21 cellular contexts compared by ENCODE assay signal in the genomic region with DNA sequence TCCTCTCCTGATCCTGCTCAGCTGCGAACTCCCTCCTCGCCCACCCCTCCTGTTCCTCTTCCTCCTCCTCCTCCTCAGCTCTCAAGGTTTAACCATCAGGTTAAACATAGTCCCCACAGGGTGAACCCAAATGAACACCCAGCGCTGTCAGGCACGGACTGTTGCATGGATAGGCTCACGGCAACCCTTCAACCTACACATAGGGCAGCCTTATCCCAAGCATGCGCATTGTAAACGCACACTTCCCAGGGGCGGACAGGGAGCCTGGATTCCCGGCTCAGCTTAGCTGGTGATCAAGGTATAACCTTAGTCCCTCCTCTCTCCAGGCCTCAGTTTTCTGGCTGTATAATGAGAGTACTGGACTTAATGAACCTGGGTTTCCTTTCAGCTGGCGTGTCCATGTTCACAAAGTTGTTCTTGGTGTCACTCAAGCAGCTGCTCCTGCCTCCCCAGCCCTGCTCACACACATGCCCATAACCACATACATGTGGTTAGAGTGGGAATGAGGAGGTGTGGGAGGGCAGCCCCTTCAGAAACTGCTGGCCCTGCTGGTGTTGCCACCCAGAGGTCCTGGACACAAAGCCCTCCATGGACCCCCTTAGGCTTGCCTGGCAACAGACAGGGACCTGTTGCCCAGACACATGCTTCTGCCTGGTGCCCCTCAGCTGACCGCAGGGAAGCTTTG. TPM values are rescaled to one million over a fixed set of nuclear protein-coding genes. Genes with fewer than 3 reads are reported as not detected.
DNase-seq lines count a peak whose midpoint lies in the region; ATAC-seq, FAIRE-seq and TF ChIP-seq lines count a peak whose summit lies in the region.
"Had no signal": no experiment of that assay in that cellular context is flagged by ENCODE, and none has a peak within 500 bp of the region (broad histone marks: within the 10 kb centered on the region; RNA-seq: fewer than 3 reads in every experiment).

No MANE protein-coding gene starts in this region.

- no peak overlapping the region; the same call in 1 of the 2 replicates for H2BK5ac ChIP-seq in H1 (ENCODE audit: low read depth, low read length)

- H2AFZ ChIP-seq in H1 (ENCODE audit: low read length), result no peak overlapping the region
- H2AFZ ChIP-seq in osteoblast (ENCODE audit: low read length), result no peak overlapping the region

- 0 out of 2 replicates have a peak, but pooled peaks cover 2% of the 10 kb centered on the region for H3K23me2 ChIP-seq in H1 (ENCODE audit: low read depth, low read length)

- no peak overlapping the region for H4K8ac ChIP-seq in H1 (ENCODE audit: extremely low read depth, insufficient read depth, low read length)

- H3K4me1 ChIP-seq in right atrium auricular region (no peaks in the 10 kb centered on the region), HEK293 (ENCODE audit: control insufficient read depth, insufficient read depth, low read length) (no peaks in the 10 kb centered on the region), H1 (replicated peaks in 1 of 4; ENCODE audit: control insufficient read depth in 3 of 4, insufficient read depth in 4 of 4, low read length in 3 of 4) (no peaks in the 10 kb centered on the region), osteoblast (ENCODE audit: insufficient read depth, low read length) (no peaks in the 10 kb centered on the region), Caco-2 (no peaks in the 10 kb centered on the region)
- H3K4me1 ChIP-seq: A549 had no signal

- no peak for TF ChIP-seq POLR2A in H1 (IDR thresholded peaks at IDR 0.05; ENCODE audit: control extremely low read depth in 1 of 2, low read depth in 2 of 2, low read length in 2 of 2)

- no peaks in the 10 kb centered on the region for H4K20me1 ChIP-seq in H1 (replicated peaks in 1 of 2; ENCODE audit: control insufficient read depth in 1 of 2, insufficient read depth in 2 of 2, low read length in 2 of 2)
- H4K20me1 ChIP-seq in osteoblast (ENCODE audit: insufficient read depth, low read length), result no peaks in the 10 kb centered on the region

- H2BK15ac ChIP-seq in H1 (ENCODE audit: low read length), result no peak overlapping the region

- H3K9me3 Mint-ChIP-seq in Caco-2 (ENCODE audit: unreplicated experiment), result no peaks in the 10 kb centered on the region
- H3K9me3 Mint-ChIP-seq: CD4-positive, CD25-positive, alpha-beta regulatory T cell; CD8-positive, alpha-beta memory T cell; GM23338; H9 had no signal

- H3K23ac ChIP-seq in H1 (ENCODE audit: insufficient read length), result no peak overlapping the region

- no peak overlapping the region for H3K9ac ChIP-seq in H1 (replicated peaks in 1 of 4; ENCODE audit: extremely low read depth in 1 of 4, low read depth in 3 of 4, low read length in 3 of 4)

- H2BK12ac ChIP-seq in H1 (ENCODE audit: low read depth, low read length), result no peak overlapping the region

- no peaks in the 10 kb centered on the region for H3K36me3 Mint-ChIP-seq in Caco-2 (ENCODE audit: insufficient read depth, unreplicated experiment)
- H3K36me3 Mint-ChIP-seq: CD4-positive, CD25-positive, alpha-beta regulatory T cell; CD8-positive, alpha-beta memory T cell had no signal

- H4K5ac ChIP-seq in H1 (ENCODE audit: insufficient read length, low read depth, low read length), result no peak overlapping the region

- H2BK120ac ChIP-seq in H1 (replicated peaks; ENCODE audit: low read depth, low read length), result no peak overlapping the region

- H3K9me3 ChIP-seq in right atrium auricular region, result no peaks in the 10 kb centered on the region
- no peaks in the 10 kb centered on the region for H3K9me3 ChIP-seq in HEK293 (ENCODE audit: control insufficient read depth, insufficient read depth, low read depth, low read length)
- no peaks in the 10 kb centered on the region for H3K9me3 ChIP-seq in H1 (ENCODE audit: insufficient read depth in 2 of 2, low read depth in 1 of 2, low read length in 1 of 2)
- H3K9me3 ChIP-seq in osteoblast (ENCODE audit: low read depth, low read length), result no peaks in the 10 kb centered on the region
- H3K9me3 ChIP-seq in Caco-2, result no peaks in the 10 kb centered on the region
- H3K9me3 ChIP-seq: A549 had no signal

- no peaks in the 10 kb centered on the region for H3K36me3 ChIP-seq in right atrium auricular region
- H3K36me3 ChIP-seq in HEK293 (ENCODE audit: control insufficient read depth in 2 of 2, insufficient read depth in 1 of 2, low read length in 2 of 2), result no peaks in the 10 kb centered on the region
- no peaks in the 10 kb centered on the region for H3K36me3 ChIP-seq in H1 (ENCODE audit: control insufficient read depth in 2 of 4, insufficient read depth in 4 of 4, low read length in 3 of 4)
- no peaks in the 10 kb centered on the region for H3K36me3 ChIP-seq in osteoblast (ENCODE audit: insufficient read depth, low read length)
- no peaks in the 10 kb centered on the region for H3K36me3 ChIP-seq in Caco-2 (ENCODE audit: control insufficient read depth, insufficient read depth, low read length)

- H3K4ac ChIP-seq in H1 (replicated peaks; ENCODE audit: insufficient read length, low read depth, low read length), result no peak overlapping the region

- H3K79me1 ChIP-seq in H1 (ENCODE audit: low read depth, low read length), result no peaks in the 10 kb centered on the region

- H3K56ac ChIP-seq in H1 (replicated peaks; ENCODE audit: insufficient read length, low read depth, low read length), result no peak overlapping the region

- intact Hi-C loops in Right ventricle myocardium inferior (cut with DNase I) (no loop called here), Caco-2 (cut with micrococcal nuclease; ENCODE audit: unreplicated experiment) (no loop called here)

- no peaks in the 10 kb centered on the region for H3K4me1 Mint-ChIP-seq in Caco-2 (ENCODE audit: low read depth, unreplicated experiment)
- H3K4me1 Mint-ChIP-seq: GM23338 had no signal

- H3K79me2 ChIP-seq in H1 (ENCODE audit: control insufficient read depth in 1 of 2, insufficient read depth in 2 of 2, low read length in 2 of 2), result no peaks in the 10 kb centered on the region
- no peaks in the 10 kb centered on the region for H3K79me2 ChIP-seq in osteoblast (ENCODE audit: insufficient read depth, low read length)

- TF ChIP-seq CTCF in right atrium auricular region (IDR thresholded peaks at IDR 0.05) (no peak), HEK293 (tag by site-specific recombination; IDR thresholded peaks at IDR 0.05) (no peak), H1 (IDR thresholded peaks at IDR 0.05; ENCODE audit: control extremely low read depth in 1 of 3, insufficient read depth in 1 of 3, low read depth in 1 of 3, low read length in 3 of 3) (no peak), osteoblast (IDR thresholded peaks at IDR 0.05; ENCODE audit: extremely low read depth, low read depth, low read length) (no peak), Caco-2 (IDR thresholded peaks at IDR 0.05; ENCODE audit: insufficient read depth in 1 of 2, low read depth in 1 of 2, low read length in 1 of 2, severe bottlenecking in 1 of 2, unreplicated experiment in 1 of 2) (no peak)

- no peak for TF ChIP-seq RAD21 in H1 (IDR thresholded peaks at IDR 0.05 in 1 of 2, conservative IDR thresholded peaks at IDR 0.05 in 1 of 2; ENCODE audit: low read depth in 2 of 2, low read length in 2 of 2)

- no peak for FAIRE-seq in H1 (lab: Jason Lieb, UNC)
- FAIRE-seq in HTR-8/SVneo (lab: Jason Lieb, UNC), result no peak
- FAIRE-seq: A549, D721Med, G401.6 had no signal

- no peak for ATAC-seq in Right ventricle myocardium inferior
- ATAC-seq in stimulated activated naive CD8-positive, alpha-beta T cell treated with anti-CD3 and anti-CD28 coated beads, Interleukin-15, Interleukin-2, amounts not matched to agents 100 U/mL and 50 U/mL, for 24 hours, result no peak
- ATAC-seq: A549, GM23338 had no signal

- H4K91ac ChIP-seq in H1 (replicated peaks; ENCODE audit: insufficient read length, low read length), result no peak overlapping the region

- no peak overlapping the region for H2BK20ac ChIP-seq in H1 (ENCODE audit: low read length)

- no peak overlapping the region for H3K4me2 ChIP-seq in H1 (ENCODE audit: insufficient read depth in 1 of 2, low read depth in 2 of 2, low read length in 2 of 2)
- no peak overlapping the region for H3K4me2 ChIP-seq in osteoblast (ENCODE audit: insufficient read depth, low read length)
- H3K4me2 ChIP-seq: A549, GM23338 had no signal

- H2AK5ac ChIP-seq in H1 (ENCODE audit: low read depth, low read length), result peak overlapping the region; percentile 20; the same call in 1 of the 2 replicates

- H3K4me3 Mint-ChIP-seq in Caco-2 (ENCODE audit: unreplicated experiment), result no peak overlapping the region
- H3K4me3 Mint-ChIP-seq: CD4-positive, CD25-positive, alpha-beta regulatory T cell; CD8-positive, alpha-beta memory T cell; GM23338; H9 had no signal

- BruUV-seq in Caco-2 (replicated peaks; lab: Mats Ljungman, UMichigan), result no TSS peak

- peaks cover 3% of the 10 kb centered on the region for H3K27me3 Mint-ChIP-seq in Caco-2 (ENCODE audit: insufficient read depth, unreplicated experiment)

- no peak overlapping the region for H3K27ac Mint-ChIP-seq in Caco-2 (ENCODE audit: unreplicated experiment)
- H3K27ac Mint-ChIP-seq: CD4-positive, CD25-positive, alpha-beta regulatory T cell; GM23338 had no signal

- CTCF ChIA-PET in HEK293 (lab: Yijun Ruan, JAX) (interaction anchor here (0.5 to 1.8 kb wide), 4 partner anchors 9 to 242 kb away, joined by 3 to 11 read pairs (median 4); no protein-coding TSS in a partner anchor), H1 (lab: Charles Lee; ENCODE audit: partially characterized antibody) (interaction anchor here (0.7 to 3.8 kb wide), 6 partner anchors 9 to 228 kb away, joined by 3 to 26 read pairs (median 4); no protein-coding TSS in a partner anchor), Caco-2 (lab: Charles Lee) (interaction anchor here (0.5 kb wide), 1 partner anchor 391 kb away, joined by 3 read pairs; no protein-coding TSS in a partner anchor)

- no peak overlapping the region for H3K4me3 ChIP-seq in right atrium auricular region
- no peak overlapping the region for H3K4me3 ChIP-seq in HEK293 (ENCODE audit: low read depth, low read length)
- no peak overlapping the region for H3K4me3 ChIP-seq in H1 (ENCODE audit: extremely low read depth in 1 of 4, insufficient read depth in 2 of 4, low read depth in 3 of 4, low read length in 4 of 4)
- H3K4me3 ChIP-seq in osteoblast (ENCODE audit: insufficient read depth, low read length), result no peak overlapping the region
- no peak overlapping the region for H3K4me3 ChIP-seq in Caco-2 (ENCODE audit: low read depth, low read length)
- H3K4me3 ChIP-seq: A549, GM23338 had no signal

- POLR2A ChIA-PET in HEK293 (lab: Yijun Ruan, JAX), result interaction anchor here (0.7 kb wide), 1 partner anchor 21 kb away, joined by 6 read pairs; a partner anchor contains a TSS
- POLR2A ChIA-PET in H1 (lab: Charles Lee; ENCODE audit: partially characterized antibody), result interaction anchor here (1.0 to 1.2 kb wide), 2 partner anchors 76 to 85 kb away, joined by 3 read pairs; no protein-coding TSS in a partner anchor
- POLR2A ChIA-PET in Caco-2 (lab: Charles Lee), result no interaction called here

- no peak overlapping the region for H3K27ac ChIP-seq in right atrium auricular region
- H3K27ac ChIP-seq in HEK293 (ENCODE audit: extremely low read depth, low read depth, low read length), result no peak overlapping the region
- no peak overlapping the region for H3K27ac ChIP-seq in H1 (ENCODE audit: low read depth, low read length)
- H3K27ac ChIP-seq in osteoblast (ENCODE audit: low read depth, low read length), result no peak overlapping the region
- H3K27ac ChIP-seq: 22Rv1, A549 had no signal

- DNase-seq in Right ventricle myocardium inferior (ENCODE audit: missing footprints) (peak; percentile 50), right atrium auricular region (ENCODE audit: low spot score) (no peak), H1 (ENCODE audit: low read depth in 1 of 2, low spot score in 2 of 2) (no peak), osteoblast (ENCODE audit: insufficient read length, low spot score, missing footprints) (peak; percentile 45), HTR-8/SVneo (ENCODE audit: insufficient read length, low spot score) (no peak), Caco-2 (no peak)
- no peak for DNase-seq in stimulated activated naive CD8-positive, alpha-beta T cell treated with anti-CD3 and anti-CD28 coated beads, Interleukin-15, Interleukin-2, amounts not matched to agents 100 U/mL and 50 U/mL, for 24 hours
- DNase-seq: C1 segment of cervical spinal cord; CD4-positive, CD25-positive, alpha-beta regulatory T cell; CD8-positive, alpha-beta memory T cell; COR-L47; H9; IMR-90; KBM-7 had no signal

- no peak for TF ChIP-seq EP300 in H1 (IDR thresholded peaks at IDR 0.05; ENCODE audit: borderline replicate concordance in 1 of 2, low read depth in 2 of 2, low read length in 2 of 2)

- H3K14ac ChIP-seq in H1 (ENCODE audit: insufficient read length), result no peak overlapping the region

- 88% methylated on average over 9 of the region's 11 CpGs; no CpG with 5 or more reads in 1 of the 2 experiments for WGBS in H1 (ENCODE audit: extremely low coverage in 1 of 2, insufficient coverage in 1 of 2, insufficient read length in 1 of 2, insufficient replicate concordance in 2 of 2, low coverage in 1 of 2, low lambda C conversion rate in 2 of 2, missing lambda C conversion rate in 1 of 2), 2 experiments

- H3K18ac ChIP-seq in H1 (ENCODE audit: extremely low read depth, low read length), result no peak overlapping the region

- H3K27me3 ChIP-seq in right atrium auricular region, result no peaks in the 10 kb centered on the region
- H3K27me3 ChIP-seq in H1 (replicated peaks in 1 of 4; ENCODE audit: control insufficient read depth in 3 of 4, extremely low read depth in 1 of 4, insufficient read depth in 3 of 4, low read length in 3 of 4), result no peaks in the 10 kb centered on the region; a peak in 2 of 7 replicates
- H3K27me3 ChIP-seq in osteoblast (ENCODE audit: insufficient read depth, low read length), result no peaks in the 10 kb centered on the region
- H3K27me3 ChIP-seq in Caco-2 (replicated peaks; ENCODE audit: control insufficient read depth, insufficient read depth, low read length), result no peaks in the 10 kb centered on the region; the same call in 1 of the 2 replicates

RNA-seq across cellular contexts. Expression of a gene that starts 20.9 kb away (rescaled TPM):
- total RNA-seq in Right ventricle myocardium inferior (4.2 TPM), right atrium auricular region (1 to 10 TPM; 5.8 to 6.1 TPM), osteoblast (8.0 and 10.0 TPM in 2 replicates), Caco-2 (2022) (13.3 and 13.7 TPM in 2 replicates)
- total RNA-seq in H1 (2021; fragmentation: NEBNext Ultra II Directional; extraction: Animal tissue kit (Norgen Biotek cat#: 25700)), result 17.3 and 18.3 TPM in 2 replicates
- 10.9 and 11.8 TPM in 2 replicates for polyA plus RNA-seq in H1 (2011; rRNA removed)
- 13.3 TPM for polyA plus RNA-seq in H1 (2011; cell fraction: cytosol; rRNA removed)
- polyA plus RNA-seq in H1 (2011; cell fraction: nucleus; rRNA removed), result 25.4 TPM
- 16.1 to 25.4 TPM (median 21.5 TPM) in 4 replicates for polyA plus RNA-seq in H1 (2012, experiment 1 of 2)
- 7.1 TPM for polyA plus RNA-seq in H1 (2012, experiment 2 of 2)
- 12.1 TPM for polyA plus RNA-seq in H1 (2013, experiment 1 of 2)
- polyA plus RNA-seq in H1 (2013, experiment 2 of 2), result 12.8 TPM
- 11.7 and 22.7 TPM in 2 replicates for polyA minus RNA-seq in H1 (2011; rRNA and poly(A)+ RNA removed)
- polyA minus RNA-seq in H1 (2011; cell fraction: cytosol; rRNA and poly(A)+ RNA removed), result 14.4 TPM
- polyA minus RNA-seq in H1 (2011; cell fraction: nucleus; rRNA and poly(A)+ RNA removed), result 7.4 TPM

RNA-seq across cellular contexts. Expression of a gene that starts 49.0 kb away (rescaled TPM):
- 4.0 TPM for total RNA-seq in Right ventricle myocardium inferior
- total RNA-seq in right atrium auricular region, result 10 to 100 TPM in 1 of 2 donors, 1 to 10 TPM in 1; 4.8 to 12.9 TPM
- 90.7 and 91.4 TPM in 2 replicates for total RNA-seq in H1 (2021; fragmentation: NEBNext Ultra II Directional; extraction: Animal tissue kit (Norgen Biotek cat#: 25700))
- 158 and 181 TPM in 2 replicates for polyA plus RNA-seq in H1 (2011; rRNA removed)
- 151 TPM for polyA plus RNA-seq in H1 (2011; cell fraction: cytosol; rRNA removed)
- 256 TPM for polyA plus RNA-seq in H1 (2011; cell fraction: nucleus; rRNA removed)
- polyA plus RNA-seq in H1 (2012, experiment 1 of 2), result 99.2 to 109 TPM (median 102 TPM) in 4 replicates
- 15.6 TPM for polyA plus RNA-seq in H1 (2012, experiment 2 of 2)
- 94.1 TPM for polyA plus RNA-seq in H1 (2013, experiment 1 of 2)
- polyA plus RNA-seq in H1 (2013, experiment 2 of 2), result 99.7 TPM
- 144 and 181 TPM in 2 replicates for polyA minus RNA-seq in H1 (2011; rRNA and poly(A)+ RNA removed)
- 73.8 TPM for polyA minus RNA-seq in H1 (2011; cell fraction: cytosol; rRNA and poly(A)+ RNA removed)
- polyA minus RNA-seq in H1 (2011; cell fraction: nucleus; rRNA and poly(A)+ RNA removed), result 104 TPM
- 17.1 and 17.7 TPM in 2 replicates for total RNA-seq in osteoblast
- 142 and 145 TPM in 2 replicates for total RNA-seq in Caco-2 (2022)

RNA-seq across cellular contexts. Expression of a gene that starts 56.7 kb away (rescaled TPM):
- total RNA-seq in Right ventricle myocardium inferior (3.5 TPM), right atrium auricular region (under 1 TPM; 0.24 to 0.56 TPM), osteoblast (under 0.01 TPM in 1 of 2 replicates, not detected in the other), Caco-2 (2022) (not detected in 2 replicates)
- 0.20 and 0.46 TPM in 2 replicates for total RNA-seq in H1 (2021; fragmentation: NEBNext Ultra II Directional; extraction: Animal tissue kit (Norgen Biotek cat#: 25700))
- polyA plus RNA-seq in H1 (2011; rRNA removed), result 0.09 and 0.22 TPM in 2 replicates
- 0.17 TPM for polyA plus RNA-seq in H1 (2011; cell fraction: cytosol; rRNA removed)
- polyA plus RNA-seq in H1 (2011; cell fraction: nucleus; rRNA removed), result 0.10 TPM
- 0.19 to 0.35 TPM (median 0.27 TPM) in 4 replicates for polyA plus RNA-seq in H1 (2012, experiment 1 of 2)
- polyA plus RNA-seq in H1 (2012, experiment 2 of 2), result not detected
- 0.43 TPM for polyA plus RNA-seq in H1 (2013, experiment 1 of 2)
- polyA plus RNA-seq in H1 (2013, experiment 2 of 2), result 0.44 TPM
- polyA minus RNA-seq in H1 (2011; rRNA and poly(A)+ RNA removed), result 0.88 and 1.4 TPM in 2 replicates
- polyA minus RNA-seq in H1 (2011; cell fraction: cytosol; rRNA and poly(A)+ RNA removed), result 0.29 TPM
- polyA minus RNA-seq in H1 (2011; cell fraction: nucleus; rRNA and poly(A)+ RNA removed), result 1.1 TPM
- total RNA-seq: CD4-positive, CD25-positive, alpha-beta regulatory T cell; H9; HT-29; IMR-90 had no signal
- polyA plus RNA-seq: CD8-positive, alpha-beta memory T cell; IMR-90 had no signal

Comparison
In these comparisons a context has a peak if more than half of its experiments do, and no peak if none do; other contexts are left out.
1. DNase-seq: peak in Right ventricle myocardium inferior (single experiment) and osteoblast (single experiment); none in right atrium auricular region (single experiment), H1 (0 of 2), HTR-8/SVneo (single experiment), stimulated activated naive CD8-positive, alpha-beta T cell treated with anti-CD3 and anti-CD28 coated beads, Interleukin-15, Interleukin-2, amounts not matched to agents 100 U/mL and 50 U/mL, for 24 hours (single experiment) and Caco-2 (0 of 2).